Comparison of ENCODE assay signal across 22 cellular contexts in genomic region chr18:76323891-76324290, GRCh38.
"Had no signal": no experiment of that assay in that cellular context is flagged by ENCODE, and none has a peak within 500 bp of the region (broad histone marks: within the 10 kb centered on the region; RNA-seq: fewer than 3 reads in every experiment).

No MANE protein-coding gene starts in this region.

- H3K9me3 Mint-ChIP-seq: IgD-negative memory B cell had no signal

- H3K27ac Mint-ChIP-seq: IgD-negative memory B cell had no signal

- H3K4me2 ChIP-seq: KMS-11, SK-N-SH had no signal

- DNase-seq: Kasumi-1, MM.1S, MV-4-11, NCI-H1048, NCI-H1105, NCI-H1417, NCI-H1436 treated with DMSO at 0.1 percent for 48 hours, NCI-H1694, NCI-H187 treated with DMSO at 0.1 percent for 48 hours, NCI-H2029 treated with DMSO at 0.1 percent for 48 hours, NCI-H2171 treated with DMSO at 0.1 percent for 48 hours, NCI-H345, NCI-H524 treated with DMSO at 0.1 percent for 48 hours, NCI-H69, NCI-H774, SHP77, SK-N-SH had no signal

- H3K4me3 ChIP-seq: K562 had no signal

- ATAC-seq: K562, Panc1 had no signal

- H3K9ac ChIP-seq: KMS-11, SK-N-SH had no signal

- H3K4me1 Mint-ChIP-seq: IgD-negative memory B cell had no signal

- H3K4me3 Mint-ChIP-seq: IgD-negative memory B cell had no signal

- H3K9me3 ChIP-seq: SK-N-SH had no signal

- FAIRE-seq: K562 had no signal

- H3K36me3 Mint-ChIP-seq: IgD-negative memory B cell had no signal

- H3K27ac ChIP-seq: KMS-11, RWPE1 had no signal
